In the genomic region with DNA sequence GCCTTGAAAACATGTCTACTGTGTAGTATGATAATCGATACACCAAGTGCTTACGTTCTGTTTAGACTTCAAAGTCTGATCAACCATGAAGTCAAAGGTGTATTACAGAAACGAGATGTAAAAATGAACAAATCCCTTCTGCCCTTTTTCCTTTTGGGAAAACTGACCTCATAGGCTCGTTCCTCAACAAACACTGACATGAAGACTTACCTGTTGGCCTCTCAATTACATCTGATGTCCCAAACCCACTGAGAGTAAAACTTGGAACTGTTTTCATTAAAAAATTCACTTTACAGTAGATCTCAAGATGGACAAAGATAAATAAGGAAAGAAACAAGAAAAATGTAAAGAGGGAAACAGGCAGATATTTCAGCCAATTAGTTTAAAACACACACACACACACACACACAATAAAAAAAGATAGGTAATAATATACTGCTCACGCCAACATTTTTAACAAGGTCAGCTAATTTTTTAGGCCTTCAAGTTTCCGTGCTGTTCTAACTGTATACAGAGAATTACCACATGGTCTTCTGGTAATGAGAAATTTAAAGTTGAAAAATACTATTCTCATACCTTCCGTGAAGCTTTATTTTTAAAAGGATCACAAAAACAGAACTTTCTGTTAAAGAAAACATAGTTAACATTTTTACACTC, we compare ENCODE assay signal across 9 cellular contexts. TPM values are rescaled to one million over a fixed set of nuclear protein-coding genes. Genes with fewer than 3 reads are reported as not detected.
A peak's percentile ranks its signal among the peaks of the same experiment; 100 is the strongest.
DNase-seq lines count a peak whose midpoint lies in the region; ATAC-seq and TF ChIP-seq lines count a peak whose summit lies in the region.
"Had no signal": no experiment of that assay in that cellular context is flagged by ENCODE, and none has a peak within 500 bp of the region (broad histone marks: within the 10 kb centered on the region; RNA-seq: fewer than 3 reads in every experiment).

No MANE protein-coding gene starts in this region.

- POLR2A ChIA-PET in Panc1 (lab: Charles Lee) = interaction anchor here (0.6 kb wide), 1 partner anchor 42 kb away, joined by 10 read pairs; no protein-coding TSS in a partner anchor

- ATAC-seq in Panc1 (no peak), HG03045 (IDR thresholded peaks at IDR 0.05; ENCODE audit: unreplicated experiment) (no peak), GM19324 (IDR thresholded peaks at IDR 0.05; ENCODE audit: low FRiP score, unreplicated experiment) (no peak), HG03439 (IDR thresholded peaks at IDR 0.05; ENCODE audit: unreplicated experiment) (no peak)

- peaks cover 41% of the 10 kb centered on the region for H3K4me1 Mint-ChIP-seq in T-helper 2 cell treated with Interferon-gamma antibody and Interleukin-4, amounts not matched to agents 5 μg/mL and 100 μg/mL, for 36 hours (ENCODE audit: low read depth)

- no peaks in the 10 kb centered on the region for H3K27me3 ChIP-seq in Panc1 (ENCODE audit: control insufficient read depth, insufficient read depth, low read length)

- H3K27me3 Mint-ChIP-seq in T-helper 2 cell treated with Interferon-gamma antibody and Interleukin-4, amounts not matched to agents 5 μg/mL and 100 μg/mL, for 36 hours (ENCODE audit: low read depth) = peaks cover 2% of the 10 kb centered on the region

- TF ChIP-seq CTCF in Panc1 (IDR thresholded peaks at IDR 0.05) (no peak), epithelial cell of esophagus (IDR thresholded peaks at IDR 0.05; ENCODE audit: insufficient read depth, low read depth, low read length, missing control alignments) (no peak), retinal pigment epithelial cell (conservative IDR thresholded peaks at IDR 0.05; ENCODE audit: low read depth, low read length) (no peak)

- H3K4me3 ChIP-seq in Panc1 (ENCODE audit: low read depth in 2 of 2, low read length in 2 of 2) = peak overlapping the region; percentile 0 to 72; a peak in 3 of 4 replicates
- peak overlapping the region; percentile 91 for H3K4me3 ChIP-seq in epithelial cell of esophagus (ENCODE audit: low read length)
- H3K4me3 ChIP-seq in retinal pigment epithelial cell (ENCODE audit: low read length) = peak overlapping the region; percentile 97

- peaks cover 40% of the 10 kb centered on the region for H3K36me3 ChIP-seq in Panc1 (ENCODE audit: control insufficient read depth, insufficient read depth, low read length)

- H3K4me1 ChIP-seq in Panc1 (ENCODE audit: control insufficient read depth, insufficient read depth, low read length) = peaks cover 9% of the 10 kb centered on the region

- peak overlapping the region; percentile 61 for H3K27ac Mint-ChIP-seq in T-helper 2 cell treated with Interferon-gamma antibody and Interleukin-4, amounts not matched to agents 5 μg/mL and 100 μg/mL, for 36 hours

- CTCF ChIA-PET in Panc1 (lab: Charles Lee) = no interaction called here

- DNase-seq in T-helper 2 cell treated with Interferon-gamma antibody and Interleukin-4, amounts not matched to agents 5 μg/mL and 100 μg/mL, for 36 hours (ENCODE audit: low spot score) = no peak
- no peak for DNase-seq in T-helper 2 cell
- DNase-seq in Panc1 (ENCODE audit: low read depth, low spot score) = no peak
- DNase-seq in epithelial cell of esophagus (ENCODE audit: low read depth) = no peak
- no peak for DNase-seq in retinal pigment epithelial cell (ENCODE audit: low read depth)
- DNase-seq: NCI-H526 had no signal

- BruUV-seq in Panc1 (replicated peaks; lab: Mats Ljungman, UMichigan) = no TSS peak

- peak overlapping the region; percentile 93 for H3K4me3 Mint-ChIP-seq in T-helper 2 cell treated with Interferon-gamma antibody and Interleukin-4, amounts not matched to agents 5 μg/mL and 100 μg/mL, for 36 hours

- in situ Hi-C loops in Panc1 (cut with HindIII; ENCODE audit: low pct_unique_long_range_greater_than_20kb, low sequenced_read_pairs) = no loop called here

- intact Hi-C loops in Panc1 (cut with micrococcal nuclease; ENCODE audit: unreplicated experiment) = no loop called here

- peak overlapping the region; percentile 82; the same call in 1 of the 2 replicates for H3K27ac ChIP-seq in Panc1 (ENCODE audit: low read length)

- H3K36me3 Mint-ChIP-seq in T-helper 2 cell treated with Interferon-gamma antibody and Interleukin-4, amounts not matched to agents 5 μg/mL and 100 μg/mL, for 36 hours (ENCODE audit: low read depth) = peaks cover 46% of the 10 kb centered on the region

- H3K9me3 Mint-ChIP-seq in T-helper 2 cell treated with Interferon-gamma antibody and Interleukin-4, amounts not matched to agents 5 μg/mL and 100 μg/mL, for 36 hours = no peaks in the 10 kb centered on the region

- no peaks in the 10 kb centered on the region for H3K9me3 ChIP-seq in Panc1 (ENCODE audit: control insufficient read depth, insufficient read depth, low read depth, low read length)

RNA-seq across cellular contexts. Expression of a gene that starts 2.1 kb away (rescaled TPM):
- total RNA-seq in Panc1 (2021; ENCODE audit: unreplicated experiment) = 293 TPM
- 300 TPM for polyA plus RNA-seq in Panc1 (2012; ENCODE audit: insufficient read length)

RNA-seq across cellular contexts. Expression of a gene that starts 33.4 kb away (rescaled TPM):
- 26.2 TPM for total RNA-seq in Panc1 (2021; ENCODE audit: unreplicated experiment)
- 10.0 TPM for polyA plus RNA-seq in Panc1 (2012; ENCODE audit: insufficient read length)

Comparison
In these comparisons a context has a peak if more than half of its experiments do, and no peak if none do; other contexts are left out.
1. H3K4me3 ChIP-seq: peak in every context shown above with its lines; median percentile 97 in retinal pigment epithelial cell; 91 in epithelial cell of esophagus; 36 in Panc1.